ENCODE assay signal across 8 cellular contexts in the genomic region with DNA sequence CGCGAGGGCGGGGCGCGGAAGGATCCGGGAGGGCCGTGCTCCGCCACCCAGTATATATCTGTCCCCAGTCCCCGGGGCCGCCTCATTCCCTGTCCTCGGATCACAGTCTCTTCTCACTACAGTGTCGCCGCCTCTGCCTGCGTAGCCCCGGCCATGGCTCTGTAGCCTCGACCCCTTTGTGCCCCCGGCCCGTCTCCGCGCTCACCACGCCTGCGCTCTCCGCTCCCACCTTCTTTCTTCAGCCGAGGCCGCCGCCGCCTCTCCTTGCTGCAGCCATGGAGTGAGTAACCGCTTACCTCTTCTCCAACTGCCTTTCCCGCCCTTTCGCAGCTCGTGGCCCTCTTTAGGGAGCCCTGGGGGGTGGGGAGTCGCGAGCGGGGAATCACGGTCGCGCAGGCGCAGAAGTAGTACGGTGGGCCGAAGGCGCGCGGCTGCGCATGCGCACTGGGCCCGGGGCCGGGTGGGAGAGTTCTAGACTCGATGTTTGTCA. TPM values are rescaled to one million over a fixed set of nuclear protein-coding genes. Genes with fewer than 3 reads are reported as not detected.
DNase-seq lines count a peak whose midpoint lies in the region; ATAC-seq and TF ChIP-seq lines count a peak whose summit lies in the region.

A gene with protein sequence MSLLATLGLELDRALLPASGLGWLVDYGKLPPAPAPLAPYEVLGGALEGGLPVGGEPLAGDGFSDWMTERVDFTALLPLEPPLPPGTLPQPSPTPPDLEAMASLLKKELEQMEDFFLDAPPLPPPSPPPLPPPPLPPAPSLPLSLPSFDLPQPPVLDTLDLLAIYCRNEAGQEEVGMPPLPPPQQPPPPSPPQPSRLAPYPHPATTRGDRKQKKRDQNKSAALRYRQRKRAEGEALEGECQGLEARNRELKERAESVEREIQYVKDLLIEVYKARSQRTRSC (plus strand): TSS at position 85 of the 490 bp plus-strand sequence. CDS start 1,646 bp downstream, outside the sequence.
A gene with protein sequence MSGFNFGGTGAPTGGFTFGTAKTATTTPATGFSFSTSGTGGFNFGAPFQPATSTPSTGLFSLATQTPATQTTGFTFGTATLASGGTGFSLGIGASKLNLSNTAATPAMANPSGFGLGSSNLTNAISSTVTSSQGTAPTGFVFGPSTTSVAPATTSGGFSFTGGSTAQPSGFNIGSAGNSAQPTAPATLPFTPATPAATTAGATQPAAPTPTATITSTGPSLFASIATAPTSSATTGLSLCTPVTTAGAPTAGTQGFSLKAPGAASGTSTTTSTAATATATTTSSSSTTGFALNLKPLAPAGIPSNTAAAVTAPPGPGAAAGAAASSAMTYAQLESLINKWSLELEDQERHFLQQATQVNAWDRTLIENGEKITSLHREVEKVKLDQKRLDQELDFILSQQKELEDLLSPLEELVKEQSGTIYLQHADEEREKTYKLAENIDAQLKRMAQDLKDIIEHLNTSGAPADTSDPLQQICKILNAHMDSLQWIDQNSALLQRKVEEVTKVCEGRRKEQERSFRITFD (minus strand): TSS at position 384 of the 490 bp plus-strand sequence. CDS start 19,697 bp downstream, outside the sequence.

- H3K4me3 Mint-ChIP-seq in chondrocyte (ENCODE audit: unreplicated experiment), result peak within 1 kb of the TSS; percentile 81

- no peaks in the 10 kb centered on the region for H3K27me3 Mint-ChIP-seq in chondrocyte (ENCODE audit: low read depth)

- ATAC-seq in GM19025 (IDR thresholded peaks at IDR 0.05; ENCODE audit: low read depth, unreplicated experiment) (peak; percentile 47), HG03280 (IDR thresholded peaks at IDR 0.05; ENCODE audit: unreplicated experiment) (peak; percentile 47)

- peak; percentile 72 for DNase-seq in AG10803 (ENCODE audit: low read depth)
- peak; percentile 71 for DNase-seq in NCI-H345 treated with DMSO at 0.1 percent for 48 hours (lab: John Stamatoyannopoulos, UW; ENCODE audit: unreplicated experiment)
- peak; percentile 92 to 94 for DNase-seq in activated CD4-positive, alpha-beta T cell treated with anti-CD3 and anti-CD28 coated beads for 24 hours (ENCODE audit: low read depth in 2 of 2)
- peak; percentile 95 for DNase-seq in chondrocyte (ENCODE audit: low spot score)
- DNase-seq in kidney tubule cell (ENCODE audit: low spot score), result peak; percentile 86
- peak; percentile 85 to 92 (median 91) for DNase-seq in stimulated activated CD4-positive, alpha-beta T cell treated with anti-CD3 and anti-CD28 coated beads, Interleukin-1b, Interleukin-23, amount 100 ng/mL, for 24 hours (ENCODE audit: low read depth in 4 of 4, low spot score in 1 of 4)

- peak within 1 kb of the TSS; percentile 92 for H3K4me3 ChIP-seq in AG10803 (ENCODE audit: low read length)

- H3K27ac Mint-ChIP-seq in chondrocyte (ENCODE audit: unreplicated experiment), result peak within 1 kb of the TSS; percentile 99

- peaks cover 18% of the 10 kb centered on the region for H3K36me3 Mint-ChIP-seq in chondrocyte (ENCODE audit: low read depth)

- H3K9me3 Mint-ChIP-seq in chondrocyte (ENCODE audit: low read depth), result no peaks in the 10 kb centered on the region

- TF ChIP-seq CTCF in AG10803 (conservative IDR thresholded peaks at IDR 0.05; ENCODE audit: low read length), result no peak
- TF ChIP-seq CTCF in chondrocyte (IDR thresholded peaks at IDR 0.05), result no peak

- peaks cover 47% of the 10 kb centered on the region for H3K4me1 Mint-ChIP-seq in chondrocyte (ENCODE audit: low read depth)

RNA-seq across cellular contexts. Expression of the first gene that starts in this region (rescaled TPM):
- total RNA-seq in chondrocyte, result 16.7 to 53.4 TPM (median 53.3 TPM) in 3 replicates

RNA-seq across cellular contexts. Expression of the second gene that starts in this region (rescaled TPM):
- 41.0 to 50.5 TPM (median 44.7 TPM) in 3 replicates for total RNA-seq in chondrocyte

Comparison
In these comparisons a context has a peak if more than half of its experiments do, and no peak if none do; other contexts are left out.
1. Peak in every context shown above with its lines: DNase-seq, ATAC-seq and H3K4me3 ChIP-seq.